In genomic region chr4:57639566-57640328, GRCh38 we compare ENCODE assay signal across 24 cellular contexts.
"Had no signal": no experiment of that assay in that cellular context is flagged by ENCODE, and none has a peak within 500 bp of the region (broad histone marks: within the 10 kb centered on the region; RNA-seq: fewer than 3 reads in every experiment).

No MANE protein-coding gene starts in this region.

- H3K9me3 ChIP-seq: ascending aorta, right lobe of liver, suprapubic skin, vagina had no signal

- H3K4me1 ChIP-seq: ascending aorta, foreskin keratinocyte, right lobe of liver, suprapubic skin, vagina had no signal

- H3K4me3 ChIP-seq: ascending aorta, right lobe of liver, suprapubic skin, vagina had no signal

- FAIRE-seq: kidney, small intestine had no signal

- ATAC-seq: activated CD4-positive, CD25-positive, alpha-beta regulatory T cell treated with anti-CD3 and anti-CD28 coated beads, Interleukin-2, amount 50 U/mL, for 24 hours; effector memory CD8-positive, alpha-beta T cell; foreskin keratinocyte; natural killer cell treated with Interleukin-12 subunit alpha and Interleukin-12 subunit beta and Interleukin-15 and Interleukin-18, amount 100 ng/mL, for 72 hours; right lobe of liver; stimulated activated naive CD8-positive, alpha-beta T cell treated with anti-CD3 and anti-CD28 coated beads, Interleukin-15, amount 100 ng/mL, for 72 hours had no signal

- H3K27ac ChIP-seq: ascending aorta, epithelial cell of prostate, foreskin keratinocyte, right lobe of liver, suprapubic skin, vagina had no signal

- H3K27me3 ChIP-seq: ascending aorta, foreskin keratinocyte, right lobe of liver, suprapubic skin, vagina had no signal

- DNase-seq: activated CD4-positive, alpha-beta T cell treated with anti-CD3 and anti-CD28 coated beads, Interleukin-2, amount 50 U/mL, for 1 hour; activated CD8-positive, alpha-beta memory T cell treated with anti-CD3 and anti-CD28 coated beads, Interleukin-2, amount 50 U/mL, for 4 hours; activated gamma-delta T cell; activated T-cell treated with anti-CD3 and anti-CD28 coated beads, Interleukin-2, amount 50 U/mL, for 48 hours; dermis blood vessel endothelial cell; effector memory CD8-positive, alpha-beta T cell; foreskin keratinocyte; glutamatergic neuron; hypothalamus; kidney; occipital lobe; right lobe of liver; small intestine; stimulated activated CD4-positive, alpha-beta T cell treated with anti-CD3 and anti-CD28 coated beads, Interleukin-15, amount 100 ng/mL, for 24 hours; stimulated activated CD4-positive, alpha-beta T cell treated with anti-CD3 and anti-CD28 coated beads, Interleukin-2, amount 100 ng/mL, for 48 hours; stimulated activated naive CD8-positive, alpha-beta T cell treated with anti-CD3 and anti-CD28 coated beads, Interleukin-15, amount 100 ng/mL, for 72 hours; T1000; trophoblast cell had no signal

- H3K36me3 ChIP-seq: ascending aorta, right lobe of liver, suprapubic skin, vagina had no signal
